ENCODE assay signal across 9 cellular contexts in the genomic region with DNA sequence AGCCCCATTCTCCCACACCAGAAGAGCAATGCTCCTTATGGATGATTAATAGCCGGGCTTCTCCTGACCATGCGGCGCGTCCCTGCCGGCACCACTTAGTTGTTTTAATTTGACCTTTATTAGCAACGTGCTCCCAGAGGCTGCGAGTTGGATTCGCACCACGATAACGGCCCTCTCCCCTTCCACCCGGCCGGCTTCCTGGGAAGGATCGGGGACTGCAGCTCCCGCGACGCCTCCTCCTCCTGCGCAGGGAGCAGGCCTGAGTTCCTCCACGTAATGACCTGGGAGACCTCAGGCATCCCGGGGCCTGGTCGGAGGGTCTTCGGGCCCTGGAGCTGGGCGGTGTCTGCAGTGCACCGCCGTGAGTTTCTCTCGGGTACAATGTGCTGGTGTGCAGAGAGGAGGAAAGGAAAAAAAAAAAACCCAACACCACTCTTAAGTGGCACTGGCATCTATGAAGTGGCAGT.
A peak's percentile ranks its signal among the peaks of the same experiment; 100 is the strongest.
DNase-seq lines count a peak whose midpoint lies in the region; ATAC-seq and TF ChIP-seq lines count a peak whose summit lies in the region.
"Had no signal": no experiment of that assay in that cellular context is flagged by ENCODE, and none has a peak within 500 bp of the region (broad histone marks: within the 10 kb centered on the region; RNA-seq: fewer than 3 reads in every experiment).

No MANE protein-coding gene starts in this region.

- H3K9me2 ChIP-seq in neural cell (ENCODE audit: insufficient read depth, low read length), result no peaks in the 10 kb centered on the region

- ATAC-seq in HG03457 (IDR thresholded peaks at IDR 0.05; ENCODE audit: unreplicated experiment) (no peak), GM21515 (IDR thresholded peaks at IDR 0.05; ENCODE audit: unreplicated experiment) (no peak), HG03025 (IDR thresholded peaks at IDR 0.05; ENCODE audit: low FRiP score, unreplicated experiment) (no peak)

- H3K4me3 Mint-ChIP-seq in CD8-positive, alpha-beta memory T cell, result peak overlapping the region in 6 of 7 donors; percentile 43 to 85 (median 74)

- no peak overlapping the region for H2AFZ ChIP-seq in neural cell (ENCODE audit: low read depth, low read length)

- CTCF ChIA-PET in CD8-positive, alpha-beta memory T cell (lab: Charles Lee), result no interaction called here

- H3K27ac ChIP-seq in CD8-positive, alpha-beta memory T cell (ENCODE audit: low read depth, low read length), result no peak overlapping the region
- H3K27ac ChIP-seq in coronary artery, result no peak overlapping the region
- H3K27ac ChIP-seq in neural cell (ENCODE audit: low read length), result no peak overlapping the region
- H3K27ac ChIP-seq: neutrophil had no signal

- peak overlapping the region in 1 of 8 donors; percentile 41 for H3K27ac Mint-ChIP-seq in CD8-positive, alpha-beta memory T cell

- H3K27me3 Mint-ChIP-seq in CD8-positive, alpha-beta memory T cell, result peaks cover 64 to 84% of the 10 kb centered on the region in 2 donors

- H3K79me2 ChIP-seq in neural cell (replicated peaks; ENCODE audit: insufficient read depth, low read length), result no peaks in the 10 kb centered on the region

- H3K27me3 ChIP-seq in CD8-positive, alpha-beta memory T cell (ENCODE audit: insufficient read depth, low read length, poor library complexity, severe bottlenecking), result peaks cover 57% of the 10 kb centered on the region
- H3K27me3 ChIP-seq in neural cell (ENCODE audit: insufficient read depth, low read depth, low read length), result peaks cover 80% of the 10 kb centered on the region

- peaks cover 40 to 48% (median 48%) of the 10 kb centered on the region in 3 donors for H3K4me1 Mint-ChIP-seq in CD8-positive, alpha-beta memory T cell

- H3K36me3 Mint-ChIP-seq in CD8-positive, alpha-beta memory T cell, result no peaks in the 10 kb centered on the region

- TF ChIP-seq RAD21 in neural cell (conservative IDR thresholded peaks at IDR 0.05), result no peak

- peak overlapping the region; percentile 32 for H3K4me3 ChIP-seq in CD8-positive, alpha-beta memory T cell (ENCODE audit: low read length)
- H3K4me3 ChIP-seq in coronary artery (peak overlapping the region; percentile 74), neural cell (ENCODE audit: low read length) (peak overlapping the region; percentile 69)

- H3K4me1 ChIP-seq in CD8-positive, alpha-beta memory T cell (ENCODE audit: insufficient read depth, low read length), result peaks cover 36% of the 10 kb centered on the region

- peaks cover 0 to 7% (median under 1%) of the 10 kb centered on the region in 5 donors for H3K9me3 Mint-ChIP-seq in CD8-positive, alpha-beta memory T cell

- POLR2A ChIA-PET in CD8-positive, alpha-beta memory T cell (lab: Charles Lee), result no interaction called here

- H3K4me2 ChIP-seq in neural cell (ENCODE audit: low read length), result peak overlapping the region; percentile 3

- H4K20me1 ChIP-seq in neural cell (ENCODE audit: insufficient read depth), result no peaks in the 10 kb centered on the region

- TF ChIP-seq CTCF in coronary artery (IDR thresholded peaks at IDR 0.05), result no peak
- TF ChIP-seq CTCF in neural cell (IDR thresholded peaks at IDR 0.05; ENCODE audit: poor library complexity, severe bottlenecking), result no peak

- peak overlapping the region; percentile 50 for H3K9ac ChIP-seq in neural cell (ENCODE audit: low read length)

- no peak for TF ChIP-seq EP300 in neural cell (conservative IDR thresholded peaks at IDR 0.05; ENCODE audit: poor library complexity, severe bottlenecking)

- H3K36me3 ChIP-seq in CD8-positive, alpha-beta memory T cell (ENCODE audit: insufficient read depth, low read length), result no peaks in the 10 kb centered on the region
- H3K36me3 ChIP-seq in neural cell (ENCODE audit: insufficient read depth, low read length), result no peaks in the 10 kb centered on the region
- H3K36me3 ChIP-seq: neutrophil had no signal

- no peak for DNase-seq in CD8-positive, alpha-beta memory T cell
- peak; percentile 15 for DNase-seq in HS-27A (ENCODE audit: low read depth)
- no peak for DNase-seq in coronary artery (ENCODE audit: low spot score)
- DNase-seq in AML-193 (lab: John Stamatoyannopoulos, UW), result no peak

- no peaks in the 10 kb centered on the region for H3K9me3 ChIP-seq in CD8-positive, alpha-beta memory T cell (ENCODE audit: low read length)
- peaks cover 4% of the 10 kb centered on the region for H3K9me3 ChIP-seq in neural cell (ENCODE audit: low read length)
- H3K9me3 ChIP-seq: neutrophil had no signal

- H3F3A ChIP-seq in neural cell (ENCODE audit: insufficient read depth, low read length, poor library complexity, severe bottlenecking), result no peaks in the 10 kb centered on the region

TF ChIP-seq in neural cell, 6 proteins besides CTCF, POLR2A, EP300 and RAD21:
- TF ChIP-seq MXI1 (conservative IDR thresholded peaks at IDR 0.05; ENCODE audit: poor library complexity, severe bottlenecking) (no peak), SMC3 (conservative IDR thresholded peaks at IDR 0.05; ENCODE audit: poor library complexity) (no peak), TAF1 (IDR thresholded peaks at IDR 0.05; ENCODE audit: low read depth) (no peak), EZH2 (IDR thresholded peaks at IDR 0.05; ENCODE audit: borderline replicate concordance, insufficient read depth, low read length, poor library complexity, severe bottlenecking) (no peak), POLR2AphosphoS5 (IDR thresholded peaks at IDR 0.05) (no peak)
- TF ChIP-seq, protein P1, sequence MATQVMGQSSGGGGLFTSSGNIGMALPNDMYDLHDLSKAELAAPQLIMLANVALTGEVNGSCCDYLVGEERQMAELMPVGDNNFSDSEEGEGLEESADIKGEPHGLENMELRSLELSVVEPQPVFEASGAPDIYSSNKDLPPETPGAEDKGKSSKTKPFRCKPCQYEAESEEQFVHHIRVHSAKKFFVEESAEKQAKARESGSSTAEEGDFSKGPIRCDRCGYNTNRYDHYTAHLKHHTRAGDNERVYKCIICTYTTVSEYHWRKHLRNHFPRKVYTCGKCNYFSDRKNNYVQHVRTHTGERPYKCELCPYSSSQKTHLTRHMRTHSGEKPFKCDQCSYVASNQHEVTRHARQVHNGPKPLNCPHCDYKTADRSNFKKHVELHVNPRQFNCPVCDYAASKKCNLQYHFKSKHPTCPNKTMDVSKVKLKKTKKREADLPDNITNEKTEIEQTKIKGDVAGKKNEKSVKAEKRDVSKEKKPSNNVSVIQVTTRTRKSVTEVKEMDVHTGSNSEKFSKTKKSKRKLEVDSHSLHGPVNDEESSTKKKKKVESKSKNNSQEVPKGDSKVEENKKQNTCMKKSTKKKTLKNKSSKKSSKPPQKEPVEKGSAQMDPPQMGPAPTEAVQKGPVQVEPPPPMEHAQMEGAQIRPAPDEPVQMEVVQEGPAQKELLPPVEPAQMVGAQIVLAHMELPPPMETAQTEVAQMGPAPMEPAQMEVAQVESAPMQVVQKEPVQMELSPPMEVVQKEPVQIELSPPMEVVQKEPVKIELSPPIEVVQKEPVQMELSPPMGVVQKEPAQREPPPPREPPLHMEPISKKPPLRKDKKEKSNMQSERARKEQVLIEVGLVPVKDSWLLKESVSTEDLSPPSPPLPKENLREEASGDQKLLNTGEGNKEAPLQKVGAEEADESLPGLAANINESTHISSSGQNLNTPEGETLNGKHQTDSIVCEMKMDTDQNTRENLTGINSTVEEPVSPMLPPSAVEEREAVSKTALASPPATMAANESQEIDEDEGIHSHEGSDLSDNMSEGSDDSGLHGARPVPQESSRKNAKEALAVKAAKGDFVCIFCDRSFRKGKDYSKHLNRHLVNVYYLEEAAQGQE (IDR thresholded peaks at IDR 0.05; ENCODE audit: borderline replicate concordance), result no peak
